In the genomic region with DNA sequence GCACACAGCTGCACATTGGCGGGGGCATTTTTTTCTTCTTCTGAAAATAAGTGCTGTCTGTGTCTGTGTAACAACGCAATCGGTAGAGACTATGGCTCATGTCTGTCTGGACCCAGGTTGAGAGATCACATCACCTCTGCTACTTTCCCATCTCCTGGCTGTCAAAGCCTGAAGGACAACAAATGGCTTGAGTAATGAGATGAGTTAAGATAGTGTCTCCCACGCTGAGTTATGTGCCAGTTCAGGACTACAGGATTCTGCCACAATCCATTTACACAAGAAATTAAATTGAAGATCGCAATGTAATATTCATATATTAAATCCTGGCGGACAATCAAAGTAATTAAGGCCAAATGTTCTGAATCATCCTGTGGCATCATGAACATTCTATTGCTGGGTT, we compare ENCODE assay signal across 7 cellular contexts. TPM values are rescaled to one million over a fixed set of nuclear protein-coding genes. Genes with fewer than 3 reads are reported as not detected.
"Had no signal": no experiment of that assay in that cellular context is flagged by ENCODE, and none has a peak within 500 bp of the region (broad histone marks: within the 10 kb centered on the region; RNA-seq: fewer than 3 reads in every experiment).

No MANE protein-coding gene starts in this region.

- H3K4me2 ChIP-seq: GM23338 had no signal

- H3K4me3 ChIP-seq: GM23338, K562 had no signal

- DNase-seq: H9, HCEC 1CT, IMR-90, KG1 had no signal

- H2AFZ ChIP-seq: GM23338 had no signal

RNA-seq across cellular contexts. Expression of a gene that starts 16.5 kb away (rescaled TPM):
- total RNA-seq: HT-29, IMR-90, K562 had no signal
- polyA plus RNA-seq: GM23338, IMR-90, K562 had no signal
